In genomic region chr17:40561294-40561870, GRCh38 we compare ENCODE assay signal across 8 cellular contexts. TPM values are rescaled to one million over a fixed set of nuclear protein-coding genes. Genes with fewer than 3 reads are reported as not detected.
DNase-seq lines count a peak whose midpoint lies in the region; ATAC-seq and TF ChIP-seq lines count a peak whose summit lies in the region.
"Had no signal": no experiment of that assay in that cellular context is flagged by ENCODE, and none has a peak within 500 bp of the region (broad histone marks: within the 10 kb centered on the region; RNA-seq: fewer than 3 reads in every experiment).

No MANE protein-coding gene starts in this region.

- no peak overlapping the region for H3K4me3 ChIP-seq in OCI-LY1 (ENCODE audit: low read depth, low read length, poor library complexity, severe bottlenecking)
- H3K4me3 ChIP-seq in neuronal stem cell (ENCODE audit: low read length in 2 of 2) = no peak overlapping the region
- H3K4me3 ChIP-seq in upper lobe of left lung = no peak overlapping the region
- H3K4me3 ChIP-seq in body of pancreas = no peak overlapping the region

- H2BK12ac ChIP-seq in neuronal stem cell (ENCODE audit: low read length) = no peak overlapping the region

- no peaks in the 10 kb centered on the region for H3K79me2 ChIP-seq in OCI-LY1 (ENCODE audit: insufficient read depth, low read length)

- H3K27me3 ChIP-seq in OCI-LY1 (ENCODE audit: insufficient read depth, low read length) = peaks cover 5% of the 10 kb centered on the region; the same call in 1 of the 2 replicates
- no peaks in the 10 kb centered on the region for H3K27me3 ChIP-seq in neuronal stem cell (ENCODE audit: control insufficient read depth in 3 of 3, insufficient read depth in 3 of 3, low read depth in 1 of 3, low read length in 3 of 3)
- no peaks in the 10 kb centered on the region for H3K27me3 ChIP-seq in upper lobe of left lung
- H3K27me3 ChIP-seq in body of pancreas = no peaks in the 10 kb centered on the region

- TF ChIP-seq EP300 in upper lobe of left lung (IDR thresholded peaks at IDR 0.05) = no peak

- no peaks in the 10 kb centered on the region for H3K9me2 ChIP-seq in OCI-LY1 (ENCODE audit: low read depth, low read length)

- H3K79me1 ChIP-seq in neuronal stem cell (ENCODE audit: low read depth, low read length) = no peaks in the 10 kb centered on the region

- no peak overlapping the region for H3K9ac ChIP-seq in OCI-LY1 (ENCODE audit: low read length)
- H3K9ac ChIP-seq in neuronal stem cell (ENCODE audit: low read depth, low read length, poor library complexity) = no peak overlapping the region

- no peaks in the 10 kb centered on the region for H4K20me1 ChIP-seq in OCI-LY1 (ENCODE audit: insufficient read depth, low read length)

- TF ChIP-seq POLR2A in upper lobe of left lung (IDR thresholded peaks at IDR 0.05) = no peak
- no peak for TF ChIP-seq POLR2A in body of pancreas (IDR thresholded peaks at IDR 0.05)

- no peaks in the 10 kb centered on the region for H3F3A ChIP-seq in OCI-LY1 (ENCODE audit: insufficient read depth, low read length)

- no peak overlapping the region for H3K14ac ChIP-seq in neuronal stem cell (ENCODE audit: low read length)

- no peak overlapping the region for H2BK120ac ChIP-seq in neuronal stem cell (ENCODE audit: low read depth, low read length)

- H2BK5ac ChIP-seq in neuronal stem cell (ENCODE audit: low read length) = no peak overlapping the region

- peak overlapping the region; percentile 24 for H3K27ac ChIP-seq in OCI-LY1 (ENCODE audit: low read depth, low read length, poor library complexity, severe bottlenecking)
- H3K27ac ChIP-seq in neuronal stem cell (replicated peaks; ENCODE audit: low read length) = no peak overlapping the region
- peak overlapping the region in 2 of 4 donors; percentile 30 to 72 for H3K27ac ChIP-seq in upper lobe of left lung
- no peak overlapping the region for H3K27ac ChIP-seq in body of pancreas

- no peak overlapping the region for H3K4ac ChIP-seq in neuronal stem cell (ENCODE audit: low read length)

- DNase-seq in neuronal stem cell (ENCODE audit: low spot score) (no peak), upper lobe of left lung (no peak), SHP77 treated with DMSO at 0.1 percent for 48 hours (lab: John Stamatoyannopoulos, UW) (no peak), body of pancreas (no peak)
- DNase-seq: NCI-H446 treated with DMSO at 0.1 percent for 48 hours had no signal

- peak overlapping the region; percentile 82; the same call in 1 of the 2 replicates for H3K4me2 ChIP-seq in OCI-LY1 (ENCODE audit: low read length)
- no peak overlapping the region for H3K4me2 ChIP-seq in neuronal stem cell (ENCODE audit: insufficient read depth, low read length, poor library complexity, severe bottlenecking)

- ATAC-seq in GM18861 (IDR thresholded peaks at IDR 0.05; ENCODE audit: unreplicated experiment) = peak; percentile 12
- ATAC-seq in HG02610 (IDR thresholded peaks at IDR 0.05; ENCODE audit: unreplicated experiment) = peak; percentile 31
- no peak for ATAC-seq in upper lobe of left lung (ENCODE audit: low FRiP score in 2 of 2)
- ATAC-seq in body of pancreas = no peak

- peaks cover 45% of the 10 kb centered on the region for H3K4me1 ChIP-seq in OCI-LY1 (ENCODE audit: insufficient read depth, low read length, severe bottlenecking)
- H3K4me1 ChIP-seq in neuronal stem cell (ENCODE audit: control insufficient read depth in 2 of 2, insufficient read depth in 1 of 2, low read depth in 1 of 2, low read length in 2 of 2) = peaks cover 5 to 23% of the 10 kb centered on the region in 2 donors
- H3K4me1 ChIP-seq in upper lobe of left lung = peaks cover 28 to 35% (median 29%) of the 10 kb centered on the region in 4 donors
- H3K4me1 ChIP-seq in body of pancreas = peaks cover 8% of the 10 kb centered on the region

- no peak overlapping the region for H3K23ac ChIP-seq in neuronal stem cell (ENCODE audit: low read depth, low read length, poor library complexity)

- H3K9me3 ChIP-seq in OCI-LY1 (ENCODE audit: low read length) = no peaks in the 10 kb centered on the region
- H3K9me3 ChIP-seq in neuronal stem cell (replicated peaks in 1 of 2; ENCODE audit: control insufficient read depth in 2 of 2, insufficient read depth in 1 of 2, low read depth in 1 of 2, low read length in 2 of 2) = no peaks in the 10 kb centered on the region
- no peaks in the 10 kb centered on the region for H3K9me3 ChIP-seq in upper lobe of left lung
- no peaks in the 10 kb centered on the region for H3K9me3 ChIP-seq in body of pancreas

- no peak overlapping the region for H2AK5ac ChIP-seq in neuronal stem cell (ENCODE audit: low read depth, low read length)

- no peak overlapping the region for H4K91ac ChIP-seq in neuronal stem cell (ENCODE audit: low read depth, low read length, poor library complexity)

- TF ChIP-seq CTCF in OCI-LY1 (IDR thresholded peaks at IDR 0.05; ENCODE audit: low read length) = no peak
- no peak for TF ChIP-seq CTCF in upper lobe of left lung (IDR thresholded peaks at IDR 0.05)
- no peak for TF ChIP-seq CTCF in body of pancreas (IDR thresholded peaks at IDR 0.05)

- H3K36me3 ChIP-seq in OCI-LY1 (ENCODE audit: insufficient read depth, low read length) (no peaks in the 10 kb centered on the region), neuronal stem cell (replicated peaks in 1 of 2; ENCODE audit: control insufficient read depth in 2 of 2, insufficient read depth in 2 of 2, low read length in 2 of 2) (no peaks in the 10 kb centered on the region), upper lobe of left lung (no peaks in the 10 kb centered on the region), body of pancreas (replicated peaks in 1 of 2; ENCODE audit: insufficient read depth in 1 of 2, low read depth in 2 of 2) (no peaks in the 10 kb centered on the region)

- H3K18ac ChIP-seq in neuronal stem cell (ENCODE audit: low read length) = no peak overlapping the region

- H2AFZ ChIP-seq in OCI-LY1 (ENCODE audit: low read length) (no peak overlapping the region), neuronal stem cell (ENCODE audit: low read length) (peak overlapping the region; percentile 84)

- intact Hi-C loops in body of pancreas (cut with DNase I) = loop anchor here (10.0 kb wide), 1 partner anchor 197 kb away; the partner anchor contains the start of gene GJD3

- no peak overlapping the region for H4K8ac ChIP-seq in neuronal stem cell (ENCODE audit: low read depth, low read length)

- WGBS in neuronal stem cell (ENCODE audit: extremely low coverage in 2 of 2, insufficient read length in 2 of 2, insufficient replicate concordance in 1 of 2), 2 donors = no CpG with 5 or more reads among the region's 3 CpGs
- WGBS in upper lobe of left lung, 2 donors = 71 to 74% methylated on average over 3 of the region's 3 CpGs
- 58 to 65% methylated on average over 3 of the region's 3 CpGs for WGBS in body of pancreas, 2 donors

- no peak overlapping the region for H2BK15ac ChIP-seq in neuronal stem cell (ENCODE audit: low read length)

RNA-seq across cellular contexts. Expression of gene CCR7, which starts 3.9 kb away (rescaled TPM):
- 0.10 TPM for polyA plus RNA-seq in neuronal stem cell (2013, experiment 1 of 2)
- 0.06 TPM for polyA plus RNA-seq in neuronal stem cell (2013, experiment 2 of 2)
- total RNA-seq in upper lobe of left lung (1 to 10 TPM in 3 of 6 donors, under 1 TPM in 1, not detected in 2; 0.30 to 2.8 (median 1.4) TPM), body of pancreas (under 1 TPM in 1 of 2 donors, not detected in 1; 0.26 TPM)

RNA-seq across cellular contexts. Expression of gene TNS4, which starts 60.0 kb away (rescaled TPM):
- polyA plus RNA-seq in neuronal stem cell (2013, experiment 1 of 2) = not detected
- polyA plus RNA-seq in neuronal stem cell (2013, experiment 2 of 2) = not detected
- 1 to 10 TPM in 4 of 6 donors, under 1 TPM in 1, not detected in 1; 0.54 to 5.1 (median 1.1) TPM for total RNA-seq in upper lobe of left lung
- total RNA-seq in body of pancreas = not detected

Comparison
In these comparisons a context has a peak if more than half of its experiments do, and no peak if none do; other contexts are left out.
1. ATAC-seq: peak in GM18861 (single experiment) and HG02610 (single experiment); none in upper lobe of left lung (0 of 2) and body of pancreas (single experiment).